2 cellular contexts compared by ENCODE assay signal in the genomic region with DNA sequence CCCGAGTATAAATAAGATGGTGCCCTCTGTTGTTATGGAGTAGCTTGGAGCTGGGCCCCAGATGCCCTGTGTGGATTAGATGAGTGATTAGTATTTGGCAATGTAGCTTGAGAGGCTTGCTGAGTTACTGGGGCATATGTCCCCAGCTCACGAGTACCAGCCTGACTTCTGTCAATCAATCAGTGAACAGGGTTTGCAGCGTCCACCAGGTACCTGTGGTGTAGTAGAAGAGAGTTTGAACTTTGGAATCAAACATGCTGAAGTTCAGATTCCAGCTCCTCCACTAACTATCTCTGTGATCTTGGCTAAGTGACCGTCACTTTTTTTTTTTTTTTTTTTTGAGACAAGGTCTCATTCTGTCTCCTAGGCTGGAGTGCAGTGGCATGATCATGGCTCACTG.
A peak's percentile ranks its signal among the peaks of the same experiment; 100 is the strongest.
TF ChIP-seq lines count a peak whose summit lies in the region.

No MANE protein-coding gene starts in this region.

TF ChIP-seq in GM12891, 5 proteins besides CTCF, POLR2A, EP300 and RAD21:
- TF ChIP-seq PAX5 (IDR thresholded peaks at IDR 0.05; ENCODE audit: insufficient read depth, low read length, severe bottlenecking) (no peak), TAF1 (IDR thresholded peaks at IDR 0.05; ENCODE audit: low read depth, low read length) (no peak), POLR2AphosphoS5 (IDR thresholded peaks at IDR 0.05; ENCODE audit: low read depth, low read length) (no peak), POU2F2 (IDR thresholded peaks at IDR 0.05; ENCODE audit: low read depth, low read length) (no peak), SPI1 (IDR thresholded peaks at IDR 0.05; ENCODE audit: low read depth, low read length) (no peak)

TF ChIP-seq in HepG2, 621 proteins besides CTCF, POLR2A, EP300 and RAD21:
- TF ChIP-seq HNF4A (CRISPR knock-in tag; IDR thresholded peaks at IDR 0.05), result peak; percentile 44
- TF ChIP-seq MTA3 (CRISPR knock-in tag; IDR thresholded peaks at IDR 0.05), result no peak
TF ChIP-seq in HepG2: peak in this region for 1.
